In genomic region chr19:12581100-12581499, GRCh38 we compare ENCODE assay signal across 25 cellular contexts. TPM values are rescaled to one million over a fixed set of nuclear protein-coding genes. Genes with fewer than 3 reads are reported as not detected.
DNase-seq lines count a peak whose midpoint lies in the region; ATAC-seq, FAIRE-seq and TF ChIP-seq lines count a peak whose summit lies in the region.
"Had no signal": no experiment of that assay in that cellular context is flagged by ENCODE, and none has a peak within 500 bp of the region (broad histone marks: within the 10 kb centered on the region; RNA-seq: fewer than 3 reads in every experiment).

No MANE protein-coding gene starts in this region.

- H3K79me2 ChIP-seq in HCT116 (ENCODE audit: insufficient read depth, low read length) (no peaks in the 10 kb centered on the region), GM12878 (ENCODE audit: control insufficient read depth, insufficient read depth, low read length) (no peaks in the 10 kb centered on the region)

- no peak overlapping the region for H3K27ac ChIP-seq in BLaER1
- H3K27ac ChIP-seq in HCT116 (ENCODE audit: low read depth, low read length), result no peak overlapping the region
- H3K27ac ChIP-seq in GM12878 (ENCODE audit: control insufficient read depth, insufficient read depth), result no peak overlapping the region
- H3K27ac ChIP-seq in mesodermal cell (ENCODE audit: low read depth, low read length, severe bottlenecking), result peak overlapping the region; percentile 43
- H3K27ac ChIP-seq: GM23248, Peyer's patch had no signal

- RAD21 ChIA-PET in HCT116 (lab: Charles Lee; ENCODE audit: low non-redundant PET in 1 of 2, low total read pairs in 2 of 2, uncharacterized antibody in 2 of 2, unreplicated experiment in 2 of 2) (no interaction called here), GM12878 (lab: Charles Lee; ENCODE audit: unreplicated experiment) (no interaction called here)

- SMC1A ChIA-PET in GM12878 (lab: Charles Lee; ENCODE audit: uncharacterized antibody, unreplicated experiment), result no interaction called here

- no peak overlapping the region for H2AFZ ChIP-seq in HCT116 (ENCODE audit: low read depth, low read length, poor library complexity, severe bottlenecking)
- no peak overlapping the region for H2AFZ ChIP-seq in GM12878 (ENCODE audit: control insufficient read depth, low read depth, low read length)
- H2AFZ ChIP-seq: GM23248 had no signal

- H4K20me1 ChIP-seq in BLaER1, result no peaks in the 10 kb centered on the region
- H4K20me1 ChIP-seq in HCT116 (ENCODE audit: insufficient read depth), result no peaks in the 10 kb centered on the region
- H4K20me1 ChIP-seq in GM12878 (ENCODE audit: control insufficient read depth, insufficient read depth), result no peaks in the 10 kb centered on the region

- TF ChIP-seq POLR2A in HCT116 (IDR thresholded peaks at IDR 0.05; ENCODE audit: borderline replicate concordance, extremely low read depth, insufficient read depth, insufficient read length) (no peak), GM12878 (IDR thresholded peaks at IDR 0.05; ENCODE audit: low read depth, low read length) (no peak)

- in situ Hi-C loops in GM12878 (cut with MboI), result no loop called here

- ATAC-seq in HCT116 (no peak), GM12878 (no peak)

- POLR2A ChIA-PET in HCT116 (lab: Charles Lee) (no interaction called here), GM12878 (lab: Charles Lee) (no interaction called here), HEK293T (lab: Yijun Ruan, JAX) (no interaction called here)

- H3K9me3 ChIP-seq in BLaER1 (peaks cover 43% of the 10 kb centered on the region), HCT116 (ENCODE audit: control insufficient read depth in 1 of 2, insufficient read depth in 1 of 2, low read depth in 1 of 2, low read length in 2 of 2) (peaks cover 15 to 29% of the 10 kb centered on the region in 2 experiments; a peak in 3 of 4 replicates), GM12878 (replicated peaks; ENCODE audit: control insufficient read depth, insufficient read depth, low read length) (peaks cover 25% of the 10 kb centered on the region), mesodermal cell (ENCODE audit: control insufficient read depth, low read length) (peaks cover 52% of the 10 kb centered on the region)

- 0 out of 2 replicates have a peak overlapping the region, but pooled peaks have one; percentile 1 for H3K4me3 ChIP-seq in BLaER1
- H3K4me3 ChIP-seq in HCT116 (replicated peaks in 1 of 2; ENCODE audit: low read depth in 1 of 2, low read length in 2 of 2), result no peak overlapping the region
- H3K4me3 ChIP-seq in GM12878, result no peak overlapping the region
- H3K4me3 ChIP-seq in mesodermal cell (ENCODE audit: extremely low read depth, insufficient read depth, low read length, poor library complexity, severe bottlenecking), result no peak overlapping the region
- H3K4me3 ChIP-seq: GM23248, Peyer's patch had no signal

- H3K27me3 ChIP-seq in BLaER1 (no peaks in the 10 kb centered on the region), HCT116 (ENCODE audit: insufficient read depth, low read length) (no peaks in the 10 kb centered on the region), GM12878 (replicated peaks in 1 of 2; ENCODE audit: control insufficient read depth in 2 of 2, insufficient read depth in 2 of 2, low read length in 1 of 2) (no peaks in the 10 kb centered on the region)
- H3K27me3 ChIP-seq: Peyer's patch had no signal

- no peak for TF ChIP-seq EP300 in GM12878 (IDR thresholded peaks at IDR 0.05; ENCODE audit: borderline replicate concordance in 1 of 2, control insufficient read depth in 1 of 2, low read depth in 2 of 2, low read length in 2 of 2)

- TF ChIP-seq RAD21 in HCT116 (IDR thresholded peaks at IDR 0.05; ENCODE audit: low read depth) (no peak), GM12878 (IDR thresholded peaks at IDR 0.05; ENCODE audit: insufficient read depth, low read depth, low read length) (no peak)

- no peak for FAIRE-seq in GM12878 (lab: Jason Lieb, UNC)
- FAIRE-seq: A204.1, GM12892, GM18507 had no signal

- H3K4me2 ChIP-seq in BLaER1 (no peak overlapping the region), HCT116 (ENCODE audit: low read length) (no peak overlapping the region), GM12878 (ENCODE audit: control insufficient read depth, insufficient read depth) (no peak overlapping the region)

- TF ChIP-seq CTCF in HCT116 (IDR thresholded peaks at IDR 0.05 in 2 of 3, conservative IDR thresholded peaks at IDR 0.05 in 1 of 3; ENCODE audit: borderline replicate concordance in 1 of 3, insufficient read depth in 1 of 3, low read depth in 2 of 3, low read length in 2 of 3), result no peak
- TF ChIP-seq CTCF in GM12878 (IDR thresholded peaks at IDR 0.05 in 2 of 3, conservative IDR thresholded peaks at IDR 0.05 in 1 of 3; ENCODE audit: control insufficient read depth in 2 of 3, extremely low read depth in 1 of 3, insufficient read depth in 1 of 3, low read depth in 3 of 3, low read length in 3 of 3), result no peak

- H3K4me1 ChIP-seq in BLaER1 (no peaks in the 10 kb centered on the region), HCT116 (ENCODE audit: control insufficient read depth in 1 of 2, insufficient read depth in 2 of 2, low read length in 2 of 2) (peaks cover 0 to 9% of the 10 kb centered on the region in 2 experiments; a peak in 1 of 4 replicates), GM12878 (ENCODE audit: control insufficient read depth, insufficient read depth, low read length) (no peaks in the 10 kb centered on the region), mesodermal cell (ENCODE audit: control insufficient read depth, insufficient read depth, low read length, poor library complexity, severe bottlenecking) (peaks cover 3% of the 10 kb centered on the region)
- H3K4me1 ChIP-seq: Peyer's patch had no signal

- intact Hi-C loops in HCT116 (cut with micrococcal nuclease), result no loop called here
- intact Hi-C loops in GM12878 (cut with micrococcal nuclease; ENCODE audit: unreplicated experiment), result no loop called here

- CTCF ChIA-PET in HCT116 (lab: Charles Lee) (no interaction called here), GM12878 (lab: Yijun Ruan, JAX) (interaction anchor here (1.1 kb wide), 1 partner anchor 185 kb away, joined by 3 read pairs; no protein-coding TSS in a partner anchor), HEK293T (lab: Yijun Ruan, JAX) (no interaction called here)

- H3K36me3 ChIP-seq in BLaER1, result peaks cover 76% of the 10 kb centered on the region
- peaks cover 7 to 13% of the 10 kb centered on the region in 2 experiments; a peak in 3 of 4 replicates for H3K36me3 ChIP-seq in HCT116 (ENCODE audit: control insufficient read depth in 1 of 2, insufficient read depth in 2 of 2, low read length in 2 of 2)
- peaks cover 8 to 17% of the 10 kb centered on the region in 2 experiments for H3K36me3 ChIP-seq in GM12878 (ENCODE audit: control insufficient read depth in 2 of 2, insufficient read depth in 2 of 2, low read length in 1 of 2)
- H3K36me3 ChIP-seq in mesodermal cell (ENCODE audit: control insufficient read depth, insufficient read depth, low read length), result peaks cover 64% of the 10 kb centered on the region

- 91% methylated on average over 9 of the region's 9 CpGs for WGBS in GM12878 (ENCODE audit: insufficient coverage, insufficient replicate concordance, low lambda C conversion rate, missing lambda C conversion rate)
- 93 to 100% methylated on average over 2 to 3 of the region's 9 CpGs for WGBS in mesodermal cell (ENCODE audit: insufficient coverage in 2 of 2), 2 experiments

- DNase-seq in HCT116 (ENCODE audit: low read depth, low spot score), result no peak
- no peak for DNase-seq in GM12878 (ENCODE audit: low read depth, low spot score)
- no peak for DNase-seq in NCI-H524 treated with DMSO at 0.1 percent for 48 hours (lab: John Stamatoyannopoulos, UW)
- no peak for DNase-seq in HEK293T (ENCODE audit: extremely low spot score)
- no peak for DNase-seq in AG08395 (ENCODE audit: low spot score)
- DNase-seq: CD4-positive, CD25-positive, alpha-beta regulatory T cell; COR-L47; DMS 273 treated with DMSO at 0.1 percent for 48 hours; DND-41; GM23248; HCEC 1CT; KG1; NCI-H1092 treated with DMSO at 0.1 percent for 48 hours; NCI-H1436 treated with DMSO at 0.1 percent for 48 hours; NCI-H2029 treated with DMSO at 0.1 percent for 48 hours; NCI-H226; NCI-H510A treated with DMSO at 0.1 percent for 48 hours; NCI-H774; NK-92 treated with Interleukin-12 subunit alpha and Interleukin-12 subunit beta, amount 100 ng/mL, for 24 hours; Peyer's patch had no signal

- no peaks in the 10 kb centered on the region for H3K9me2 ChIP-seq in HCT116 (ENCODE audit: insufficient read depth)

- BruUV-seq in HCT116 (replicated peaks; lab: Mats Ljungman, UMichigan) (TSS peak; percentile 42), GM12878 (replicated peaks; lab: Mats Ljungman, UMichigan) (no TSS peak)

- H3K9ac ChIP-seq in BLaER1, result no peak overlapping the region
- no peak overlapping the region for H3K9ac ChIP-seq in HCT116 (ENCODE audit: low read length)
- no peak overlapping the region for H3K9ac ChIP-seq in GM12878 (ENCODE audit: control insufficient read depth, insufficient read depth, low read length)
- H3K9ac ChIP-seq: GM23248 had no signal

RNA-seq across cellular contexts. Expression of gene ZNF490, which starts 29.5 kb away (rescaled TPM):
- 5.8 TPM for total RNA-seq in HCT116 (2021; ENCODE audit: unreplicated experiment)
- polyA plus RNA-seq in HCT116 (2012), result 0.90 and 1.3 TPM in 2 replicates
- 19.8 and 20.0 TPM in 2 replicates for total RNA-seq in GM12878 (2013; cell fraction: nucleolus; rRNA removed)
- 7.7 and 7.9 TPM in 2 replicates for total RNA-seq in GM12878 (2014; rRNA removed)
- total RNA-seq in GM12878 (2014; rRNA removed; fragmentation: Illumina TruSeq; extraction: Trizol), result 7.2 TPM in 2 replicates
- total RNA-seq in GM12878 (2021), result 8.4 TPM in 2 replicates
- 1.5 TPM for polyA plus RNA-seq in GM12878 (2011; ENCODE audit: low read depth)
- polyA plus RNA-seq in GM12878 (2011; rRNA removed), result 7.0 and 7.2 TPM in 2 replicates
- 3.7 and 6.0 TPM in 2 replicates for polyA plus RNA-seq in GM12878 (2011; cell fraction: cytosol; rRNA removed)
- polyA plus RNA-seq in GM12878 (2011; cell fraction: nucleus; rRNA removed), result 2.8 and 4.3 TPM in 2 replicates
- 3.1 and 3.5 TPM in 2 replicates for polyA plus RNA-seq in GM12878 (2012)
- polyA plus RNA-seq in GM12878 (2014; fragmentation: Illumina TruSeq; extraction: Trizol), result 3.2 and 5.0 TPM in 2 replicates
- polyA plus RNA-seq in GM12878 (2014; fragmentation: Nextera tagmentation; extraction: Ambion mirVana), result 1 to 10 TPM in 1 of 2 experiments, under 1 TPM in 1; 0.57 to 1.4 TPM
- 2.6 and 3.2 TPM in 2 replicates for polyA plus RNA-seq in GM12878 (2014; rRNA removed)
- 1 to 10 TPM; 2.7 to 2.8 TPM for polyA plus RNA-seq in GM12878 (2016; fragmentation: Nextera tagmentation; extraction: Ambion mirVana)
- polyA minus RNA-seq in GM12878 (2011; rRNA and poly(A)+ RNA removed), result 14.4 and 15.1 TPM in 2 replicates
- polyA minus RNA-seq in GM12878 (2011; cell fraction: cytosol; rRNA and poly(A)+ RNA removed), result 3.3 and 7.4 TPM in 2 replicates
- polyA minus RNA-seq in GM12878 (2011; cell fraction: nucleus; rRNA and poly(A)+ RNA removed), result 18.5 and 38.8 TPM in 2 replicates
- 2.9 TPM for polyA plus RNA-seq in mesodermal cell (2013, experiment 1 of 2)
- polyA plus RNA-seq in mesodermal cell (2013, experiment 2 of 2), result 2.8 TPM

RNA-seq across cellular contexts. Expression of gene ZNF791, which starts 29.6 kb away (rescaled TPM):
- total RNA-seq in HCT116 (2021; ENCODE audit: unreplicated experiment) (21.2 TPM), GM12878 (2014; rRNA removed) (10.0 and 12.5 TPM in 2 replicates), GM12878 (2014; rRNA removed; fragmentation: Illumina TruSeq; extraction: Trizol) (18.6 and 19.2 TPM in 2 replicates), GM12878 (2021) (12.1 and 15.1 TPM in 2 replicates)
- 8.6 and 12.6 TPM in 2 replicates for polyA plus RNA-seq in HCT116 (2012)
- 53.0 and 54.5 TPM in 2 replicates for total RNA-seq in GM12878 (2013; cell fraction: nucleolus; rRNA removed)
- 7.0 TPM for polyA plus RNA-seq in GM12878 (2011; ENCODE audit: low read depth)
- polyA plus RNA-seq in GM12878 (2011; rRNA removed) (24.0 and 35.6 TPM in 2 replicates), GM12878 (2014; fragmentation: Illumina TruSeq; extraction: Trizol) (15.9 and 18.4 TPM in 2 replicates), GM12878 (2014; fragmentation: Nextera tagmentation; extraction: Ambion mirVana) (1 to 10 TPM; 7.5 to 9.2 TPM), GM12878 (2014; rRNA removed) (8.3 and 8.8 TPM in 2 replicates), GM12878 (2016; fragmentation: Nextera tagmentation; extraction: Ambion mirVana) (10 to 100 TPM; 11.0 to 11.1 TPM)
- polyA plus RNA-seq in GM12878 (2011; cell fraction: cytosol; rRNA removed), result 12.6 and 13.4 TPM in 2 replicates
- 9.6 and 10.6 TPM in 2 replicates for polyA plus RNA-seq in GM12878 (2011; cell fraction: nucleus; rRNA removed)
- polyA plus RNA-seq in GM12878 (2012), result 11.0 and 11.8 TPM in 2 replicates
- polyA minus RNA-seq in GM12878 (2011; rRNA and poly(A)+ RNA removed), result 19.1 and 26.3 TPM in 2 replicates
- 19.8 and 23.3 TPM in 2 replicates for polyA minus RNA-seq in GM12878 (2011; cell fraction: cytosol; rRNA and poly(A)+ RNA removed)
- polyA minus RNA-seq in GM12878 (2011; cell fraction: nucleus; rRNA and poly(A)+ RNA removed), result 8.2 and 19.2 TPM in 2 replicates
- 21.2 TPM for polyA plus RNA-seq in mesodermal cell (2013, experiment 1 of 2)
- polyA plus RNA-seq in mesodermal cell (2013, experiment 2 of 2), result 17.7 TPM

RNA-seq across cellular contexts. Expression of gene ZNF564, which starts 29.8 kb away (rescaled TPM):
- 6.1 TPM for total RNA-seq in HCT116 (2021; ENCODE audit: unreplicated experiment)
- 1.4 and 1.6 TPM in 2 replicates for polyA plus RNA-seq in HCT116 (2012)
- 28.4 and 29.3 TPM in 2 replicates for total RNA-seq in GM12878 (2013; cell fraction: nucleolus; rRNA removed)
- 4.1 and 4.7 TPM in 2 replicates for total RNA-seq in GM12878 (2014; rRNA removed)
- total RNA-seq in GM12878 (2014; rRNA removed; fragmentation: Illumina TruSeq; extraction: Trizol), result 6.1 and 6.8 TPM in 2 replicates
- 5.4 and 7.4 TPM in 2 replicates for total RNA-seq in GM12878 (2021)
- polyA plus RNA-seq in GM12878 (2011; ENCODE audit: low read depth), result 5.5 TPM
- polyA plus RNA-seq in GM12878 (2011; rRNA removed), result 5.6 and 9.6 TPM in 2 replicates
- 2.2 and 2.5 TPM in 2 replicates for polyA plus RNA-seq in GM12878 (2011; cell fraction: cytosol; rRNA removed)
- polyA plus RNA-seq in GM12878 (2011; cell fraction: nucleus; rRNA removed), result 5.9 and 6.8 TPM in 2 replicates
- 3.9 and 4.7 TPM in 2 replicates for polyA plus RNA-seq in GM12878 (2012)
- polyA plus RNA-seq in GM12878 (2014; fragmentation: Illumina TruSeq; extraction: Trizol), result 4.5 and 6.2 TPM in 2 replicates
- polyA plus RNA-seq in GM12878 (2014; fragmentation: Nextera tagmentation; extraction: Ambion mirVana), result 1 to 10 TPM; 1.5 to 1.8 TPM
- polyA plus RNA-seq in GM12878 (2014; rRNA removed), result 2.3 and 5.2 TPM in 2 replicates
- 1 to 10 TPM; 7.6 to 8.9 TPM for polyA plus RNA-seq in GM12878 (2016; fragmentation: Nextera tagmentation; extraction: Ambion mirVana)
- 4.8 and 5.4 TPM in 2 replicates for polyA minus RNA-seq in GM12878 (2011; rRNA and poly(A)+ RNA removed)
- 4.2 and 5.7 TPM in 2 replicates for polyA minus RNA-seq in GM12878 (2011; cell fraction: cytosol; rRNA and poly(A)+ RNA removed)
- polyA minus RNA-seq in GM12878 (2011; cell fraction: nucleus; rRNA and poly(A)+ RNA removed), result 7.4 and 18.0 TPM in 2 replicates
- polyA plus RNA-seq in mesodermal cell (2013, experiment 1 of 2), result 6.5 TPM
- polyA plus RNA-seq in mesodermal cell (2013, experiment 2 of 2), result 6.5 TPM
